Comparison of ENCODE assay signal across 12 cellular contexts in genomic region chr5:4511996-4512656, GRCh38.
A peak's percentile ranks its signal among the peaks of the same experiment; 100 is the strongest.
DNase-seq lines count a peak whose midpoint lies in the region; ATAC-seq and TF ChIP-seq lines count a peak whose summit lies in the region.
"Had no signal": no experiment of that assay in that cellular context is flagged by ENCODE, and none has a peak within 500 bp of the region (broad histone marks: within the 10 kb centered on the region; RNA-seq: fewer than 3 reads in every experiment).

No MANE protein-coding gene starts in this region.

- H3K27ac Mint-ChIP-seq in activated T-cell treated with anti-CD3 and anti-CD28 coated beads, Interleukin-2, amount 50 U/mL, for 24 hours = no peak overlapping the region
- H3K27ac Mint-ChIP-seq: activated CD4-positive, alpha-beta memory T cell treated with anti-CD3 and anti-CD28 coated beads for 36 hours; dendritic cell treated with granulocyte-macrophage colony-stimulating factor and Interleukin-4, amounts not matched to agents 40 ng/mL and 50 ng/mL, for 4 days had no signal

- H3K4me3 ChIP-seq in heart right ventricle = peak overlapping the region in 1 of 10 donors; percentile 5
- H3K4me3 ChIP-seq: GM12878 had no signal

- H3K4me3 Mint-ChIP-seq in activated T-cell treated with anti-CD3 and anti-CD28 coated beads, Interleukin-2, amount 50 U/mL, for 24 hours = no peak overlapping the region
- H3K4me3 Mint-ChIP-seq: activated CD4-positive, alpha-beta memory T cell treated with anti-CD3 and anti-CD28 coated beads for 36 hours; dendritic cell treated with granulocyte-macrophage colony-stimulating factor and Interleukin-4, amounts not matched to agents 40 ng/mL and 50 ng/mL, for 4 days had no signal

- H3K27ac ChIP-seq in RWPE1 (no peak overlapping the region), heart right ventricle (no peak overlapping the region)

- intact Hi-C loops in heart right ventricle (cut with DNase I) = no loop called here
- intact Hi-C loops in sciatic nerve (cut with DNase I) = no loop called here

- no peaks in the 10 kb centered on the region for H3K4me1 ChIP-seq in heart right ventricle

- TF ChIP-seq CTCF in RWPE1 (conservative IDR thresholded peaks at IDR 0.05; ENCODE audit: low read depth) (peak; percentile 63), heart right ventricle (IDR thresholded peaks at IDR 0.05) (peak in 8 of 9 donors; percentile 8 to 59 (median 46))

- no peaks in the 10 kb centered on the region for H3K27me3 Mint-ChIP-seq in activated T-cell treated with anti-CD3 and anti-CD28 coated beads, Interleukin-2, amount 50 U/mL, for 24 hours
- H3K27me3 Mint-ChIP-seq: activated CD4-positive, alpha-beta memory T cell treated with anti-CD3 and anti-CD28 coated beads for 36 hours; dendritic cell treated with granulocyte-macrophage colony-stimulating factor and Interleukin-4, amounts not matched to agents 40 ng/mL and 50 ng/mL, for 4 days had no signal

- peaks cover 2% of the 10 kb centered on the region for H3K9me3 Mint-ChIP-seq in activated T-cell treated with anti-CD3 and anti-CD28 coated beads, Interleukin-2, amount 50 U/mL, for 24 hours
- H3K9me3 Mint-ChIP-seq: dendritic cell treated with granulocyte-macrophage colony-stimulating factor and Interleukin-4, amounts not matched to agents 40 ng/mL and 50 ng/mL, for 4 days had no signal

- DNase-seq in H4 (ENCODE audit: low spot score) (peak; percentile 62), RWPE1 (ENCODE audit: low spot score) (peak; percentile 2), heart right ventricle (peak; percentile 7 to 48), sciatic nerve (ENCODE audit: low spot score) (peak; percentile 70), NCI-H187 (lab: John Stamatoyannopoulos, UW) (no peak)
- no peak for DNase-seq in activated T-cell treated with anti-CD3 and anti-CD28 coated beads, Interleukin-2, amount 50 U/mL, for 24 hours
- DNase-seq: activated CD4-positive, alpha-beta memory T cell treated with anti-CD3 and anti-CD28 coated beads for 36 hours; NCI-H1930 had no signal

- ATAC-seq in heart right ventricle (peak in 7 of 8 donors; percentile 38 to 88 (median 72)), sciatic nerve (peak; percentile 87), GM21390 (IDR thresholded peaks at IDR 0.05; ENCODE audit: unreplicated experiment) (no peak), GM18498 (IDR thresholded peaks at IDR 0.05; ENCODE audit: unreplicated experiment) (no peak)
- ATAC-seq: GM12878 had no signal

- POLR2A ChIA-PET in RWPE1 (lab: Yijun Ruan, JAX; ENCODE audit: low non-redundant PET) = no interaction called here

- CTCF ChIA-PET in RWPE1 (lab: Yijun Ruan, JAX) = interaction anchor here (0.6 kb wide), 1 partner anchor 346 kb away, joined by 4 read pairs; no protein-coding TSS in a partner anchor

- no peaks in the 10 kb centered on the region for H3K36me3 Mint-ChIP-seq in activated T-cell treated with anti-CD3 and anti-CD28 coated beads, Interleukin-2, amount 50 U/mL, for 24 hours (ENCODE audit: low read depth)
- H3K36me3 Mint-ChIP-seq: activated CD4-positive, alpha-beta memory T cell treated with anti-CD3 and anti-CD28 coated beads for 36 hours had no signal

- WGBS in heart right ventricle, 2 donors = 36% methylated on average over 31 of the region's 31 CpGs

- no peaks in the 10 kb centered on the region for H3K36me3 ChIP-seq in heart right ventricle

- H3K4me1 Mint-ChIP-seq in activated T-cell treated with anti-CD3 and anti-CD28 coated beads, Interleukin-2, amount 50 U/mL, for 24 hours (ENCODE audit: low read depth) = no peaks in the 10 kb centered on the region

- H3K9me3 ChIP-seq in heart right ventricle = no peaks in the 10 kb centered on the region

- H3K27me3 ChIP-seq in heart right ventricle = peaks cover 0 to 54% (median 7%) of the 10 kb centered on the region in 7 donors

Comparison
In these comparisons a context has a peak if more than half of its experiments do, and no peak if none do; other contexts are left out.
1. DNase-seq: peak in H4 (single experiment), RWPE1 (single experiment), heart right ventricle (2 of 2) and sciatic nerve (single experiment); none in NCI-H187 (0 of 2) and activated T-cell treated with anti-CD3 and anti-CD28 coated beads, Interleukin-2, amount 50 U/mL, for 24 hours (single experiment).
2. ATAC-seq: peak in heart right ventricle (7 of 8) and sciatic nerve (single experiment); none in GM21390 (single experiment) and GM18498 (single experiment).